Comparison of ENCODE assay signal across 10 cellular contexts in the genomic region with DNA sequence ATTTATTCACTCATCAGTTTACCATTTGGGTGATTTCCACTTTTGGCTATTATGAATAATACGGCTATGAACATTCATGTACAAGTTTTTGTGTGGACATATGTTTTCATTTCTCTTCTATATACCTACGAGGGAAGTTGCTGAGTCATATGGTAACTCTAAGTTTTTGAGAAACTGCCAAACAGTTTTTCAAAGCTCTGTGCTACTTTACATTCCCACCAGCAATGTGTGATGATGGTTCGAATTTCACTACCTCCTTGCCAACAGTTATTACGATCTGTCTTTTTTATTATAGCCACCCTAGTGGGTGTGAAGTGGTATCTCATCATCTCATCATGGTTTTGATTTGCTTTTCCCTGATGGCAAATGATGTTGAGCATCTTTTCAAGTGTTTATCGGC.
DNase-seq lines count a peak whose midpoint lies in the region; ATAC-seq and TF ChIP-seq lines count a peak whose summit lies in the region.
"Had no signal": no experiment of that assay in that cellular context is flagged by ENCODE, and none has a peak within 500 bp of the region (broad histone marks: within the 10 kb centered on the region; RNA-seq: fewer than 3 reads in every experiment).

No MANE protein-coding gene starts in this region.

- peaks cover 4 to 10% of the 10 kb centered on the region in 2 donors for H3K27me3 Mint-ChIP-seq in CD4-positive, alpha-beta memory T cell

- no peak overlapping the region for H3K4me3 Mint-ChIP-seq in CD4-positive, alpha-beta memory T cell
- H3K4me3 Mint-ChIP-seq: dendritic cell treated with granulocyte-macrophage colony-stimulating factor and Interleukin-4, amounts not matched to agents 40 ng/mL and 50 ng/mL, for 4 days had no signal

- H3K36me3 Mint-ChIP-seq in CD4-positive, alpha-beta memory T cell, result no peaks in the 10 kb centered on the region

- POLR2A ChIA-PET in CD4-positive, alpha-beta memory T cell (lab: Charles Lee; ENCODE audit: partially characterized antibody), result no interaction called here

- 0 out of 2 replicates have a peak, but pooled peaks cover 3% of the 10 kb centered on the region for H3K27me3 ChIP-seq in OCI-LY3 (ENCODE audit: low read depth, low read length)
- H3K27me3 ChIP-seq in CD4-positive, alpha-beta memory T cell (ENCODE audit: insufficient read depth, low read length), result no peaks in the 10 kb centered on the region
- H3K27me3 ChIP-seq: left lung had no signal

- intact Hi-C loops in CD4-positive, alpha-beta memory T cell (cut with micrococcal nuclease), result no loop called here

- H3K9ac ChIP-seq in OCI-LY3 (ENCODE audit: low read length), result peak overlapping the region; percentile 27; the same call in 1 of the 2 replicates

- H3K9me3 Mint-ChIP-seq in CD4-positive, alpha-beta memory T cell, result no peaks in the 10 kb centered on the region
- H3K9me3 Mint-ChIP-seq: dendritic cell treated with granulocyte-macrophage colony-stimulating factor and Interleukin-4, amounts not matched to agents 40 ng/mL and 50 ng/mL, for 4 days had no signal

- peaks cover 0 to 6% (median 3%) of the 10 kb centered on the region in 4 donors for H3K4me1 Mint-ChIP-seq in CD4-positive, alpha-beta memory T cell

- H3K79me2 ChIP-seq in OCI-LY3 (ENCODE audit: low read length), result no peaks in the 10 kb centered on the region

- peak overlapping the region; percentile 55 for H3K27ac ChIP-seq in OCI-LY3 (ENCODE audit: low read length)
- no peak overlapping the region for H3K27ac ChIP-seq in CD4-positive, alpha-beta memory T cell (ENCODE audit: low read depth, low read length)
- H3K27ac ChIP-seq: left lung had no signal

- peak overlapping the region; percentile 57 for H3K4me3 ChIP-seq in OCI-LY3 (ENCODE audit: low read length)
- H3K4me3 ChIP-seq in CD4-positive, alpha-beta memory T cell (ENCODE audit: low read length in 2 of 2), result no peak overlapping the region
- H3K4me3 ChIP-seq: left lung had no signal

- peak; percentile 22 for DNase-seq in middle frontal gyrus (ENCODE audit: extremely low spot score, low spot score)
- DNase-seq in SKM-1 (lab: John Stamatoyannopoulos, UW; ENCODE audit: unreplicated experiment), result no peak
- DNase-seq in mucosa of gallbladder (ENCODE audit: low spot score), result no peak
- DNase-seq in retina, result no peak
- DNase-seq in CD4-positive, alpha-beta memory T cell, result no peak
- DNase-seq: left lung had no signal

- no peaks in the 10 kb centered on the region for H4K20me1 ChIP-seq in OCI-LY3 (ENCODE audit: insufficient read depth, low read length)

- TF ChIP-seq CTCF in OCI-LY3 (IDR thresholded peaks at IDR 0.05; ENCODE audit: low read depth, low read length), result no peak

- CTCF ChIA-PET in CD4-positive, alpha-beta memory T cell (lab: Charles Lee; ENCODE audit: partially characterized antibody), result no interaction called here

- no peaks in the 10 kb centered on the region for H3K36me3 ChIP-seq in OCI-LY3 (replicated peaks; ENCODE audit: low read depth, low read length)
- H3K36me3 ChIP-seq in CD4-positive, alpha-beta memory T cell (ENCODE audit: insufficient read depth, low read length), result no peaks in the 10 kb centered on the region
- H3K36me3 ChIP-seq: left lung had no signal

- H3K4me2 ChIP-seq in OCI-LY3 (ENCODE audit: low read length), result peak overlapping the region; percentile 82

- peaks cover 32% of the 10 kb centered on the region for H3K4me1 ChIP-seq in OCI-LY3 (ENCODE audit: low read length)
- H3K4me1 ChIP-seq in CD4-positive, alpha-beta memory T cell (ENCODE audit: insufficient read depth, low read length), result no peaks in the 10 kb centered on the region

- peak; percentile 50 for ATAC-seq in GM18502 (IDR thresholded peaks at IDR 0.05; ENCODE audit: poor library complexity, unreplicated experiment)
- peak; percentile 81 for ATAC-seq in HG02852 (IDR thresholded peaks at IDR 0.05; ENCODE audit: unreplicated experiment)
- ATAC-seq: left lung had no signal

- no peaks in the 10 kb centered on the region for H3K9me3 ChIP-seq in OCI-LY3 (ENCODE audit: insufficient read depth, low read length)
- H3K9me3 ChIP-seq in CD4-positive, alpha-beta memory T cell (ENCODE audit: control insufficient read depth in 1 of 2, low read length in 2 of 2), result no peaks in the 10 kb centered on the region
- H3K9me3 ChIP-seq: left lung had no signal

- peak overlapping the region; percentile 10; the same call in 1 of the 2 replicates for H2AFZ ChIP-seq in OCI-LY3 (ENCODE audit: low read depth, low read length)

- H3K27ac Mint-ChIP-seq in CD4-positive, alpha-beta memory T cell, result no peak overlapping the region
- H3K27ac Mint-ChIP-seq: dendritic cell treated with granulocyte-macrophage colony-stimulating factor and Interleukin-4, amounts not matched to agents 40 ng/mL and 50 ng/mL, for 4 days had no signal
